8 cellular contexts compared by ENCODE assay signal in genomic region chr5:139403787-139404483, GRCh38. TPM values are rescaled to one million over a fixed set of nuclear protein-coding genes. Genes with fewer than 3 reads are reported as not detected.
DNase-seq lines count a peak whose midpoint lies in the region; ATAC-seq and TF ChIP-seq lines count a peak whose summit lies in the region.

SPATA24 (minus strand) TSS chr5:139404089; CDS start chr5:139404060, 29 bp downstream.

- H3K9ac ChIP-seq in skeletal muscle tissue (ENCODE audit: low read depth in 1 of 3, low read length in 3 of 3), result peak within 1 kb of the TSS; percentile 79 to 93 (median 86)

- peak within 1 kb of the TSS; percentile 44 to 69 (median 57) for H3K4me3 ChIP-seq in breast epithelium
- H3K4me3 ChIP-seq in iPS-18c (ENCODE audit: insufficient read depth, low read depth, low read length), result peak within 1 kb of the TSS; percentile 91
- H3K4me3 ChIP-seq in skeletal muscle tissue (ENCODE audit: low read length in 3 of 3), result peak within 1 kb of the TSS; percentile 84 to 97 (median 94)

- H3K9me3 ChIP-seq in breast epithelium, result no peaks in the 10 kb centered on the region
- no peaks in the 10 kb centered on the region for H3K9me3 ChIP-seq in iPS-18c (ENCODE audit: control insufficient read depth, insufficient read depth, low read length)
- no peaks in the 10 kb centered on the region for H3K9me3 ChIP-seq in skeletal muscle tissue (ENCODE audit: control insufficient read depth in 3 of 3, low read length in 3 of 3)

- TF ChIP-seq CTCF in VCaP (conservative IDR thresholded peaks at IDR 0.05) (no peak), breast epithelium (IDR thresholded peaks at IDR 0.05) (no peak)

- intact Hi-C loops in breast epithelium (cut with DNase I; ENCODE audit: low total_unique reads), result no loop called here

- DNase-seq in ACHN, result peak; percentile 93
- DNase-seq in NCI-H2196 (lab: John Stamatoyannopoulos, UW; ENCODE audit: unreplicated experiment), result peak; percentile 98
- DNase-seq in breast epithelium (ENCODE audit: low spot score in 2 of 2), result peak; percentile 97 to 98

- peak; percentile 65 for ATAC-seq in GM18873 (IDR thresholded peaks at IDR 0.05; ENCODE audit: low FRiP score, unreplicated experiment)
- peak; percentile 81 for ATAC-seq in HG03135 (IDR thresholded peaks at IDR 0.05; ENCODE audit: unreplicated experiment)

- in situ Hi-C loops in ACHN (cut with HindIII; ENCODE audit: low pct_ligation_motif_present, low pct_unique_long_range_greater_than_20kb, low sequenced_read_pairs), result no loop called here

- peak within 1 kb of the TSS; percentile 76 for H3K27ac ChIP-seq in VCaP
- peak within 1 kb of the TSS; percentile 94 for H3K27ac ChIP-seq in breast epithelium
- peak within 1 kb of the TSS; percentile 90 for H3K27ac ChIP-seq in skeletal muscle tissue (ENCODE audit: low read depth, low read length)

- no peaks in the 10 kb centered on the region for H3K27me3 ChIP-seq in breast epithelium
- H3K27me3 ChIP-seq in skeletal muscle tissue (ENCODE audit: control insufficient read depth in 3 of 3, insufficient read depth in 3 of 3, low read length in 3 of 3), result no peaks in the 10 kb centered on the region

- no peak for TF ChIP-seq POLR2A in breast epithelium (IDR thresholded peaks at IDR 0.05)

- H3K36me3 ChIP-seq in breast epithelium, result no peaks in the 10 kb centered on the region
- peaks cover 4 to 8% (median 7%) of the 10 kb centered on the region in 3 donors for H3K36me3 ChIP-seq in skeletal muscle tissue (ENCODE audit: control insufficient read depth in 3 of 3, insufficient read depth in 3 of 3, low read length in 3 of 3)

- H3K4me1 ChIP-seq in breast epithelium, result no peaks in the 10 kb centered on the region
- peaks cover 14 to 25% (median 25%) of the 10 kb centered on the region in 3 donors for H3K4me1 ChIP-seq in skeletal muscle tissue (ENCODE audit: control insufficient read depth in 3 of 3, insufficient read depth in 3 of 3, low read length in 3 of 3)

RNA-seq across cellular contexts. Expression of gene SPATA24, which starts in this region (rescaled TPM):
- 1 to 10 TPM in 2 of 3 donors, under 1 TPM in 1; 0.98 to 2.4 (median 2.2) TPM for total RNA-seq in breast epithelium
- 12.0 TPM for total RNA-seq in skeletal muscle tissue

Comparison
In these comparisons a context has a peak if more than half of its experiments do, and no peak if none do; other contexts are left out.
1. Peak in every context shown above with its lines: DNase-seq, ATAC-seq, H3K4me3 ChIP-seq and H3K27ac ChIP-seq.